In genomic region chr11:80109031-80109430, GRCh38 we compare ENCODE assay signal across 25 cellular contexts.
"Had no signal": no experiment of that assay in that cellular context is flagged by ENCODE, and none has a peak within 500 bp of the region (broad histone marks: within the 10 kb centered on the region; RNA-seq: fewer than 3 reads in every experiment).

No MANE protein-coding gene starts in this region.

- H3K27ac ChIP-seq: ascending aorta, colonic mucosa, esophagus squamous epithelium, gastroesophageal sphincter, sigmoid colon, transverse colon had no signal

- H3K4me1 Mint-ChIP-seq: activated T-helper 17 cell treated with anti-CD3 and anti-CD28 coated beads, Interleukin-2, amount 50 U/mL, for 72 hours; central memory CD8-positive, alpha-beta T cell; mesothelial cell of epicardium; nephron progenitor cell; stimulated activated naive B cell treated with anti-CD40 and anti-IgM and Interleukin-4, amounts not matched to agents 10 μg/mL and 1 μg/mL and 100 μg/mL, for 72 hours had no signal

- H3K4me3 ChIP-seq: ascending aorta, colonic mucosa, esophagus squamous epithelium, gastroesophageal sphincter, lung, sigmoid colon, transverse colon had no signal

- H3K27me3 Mint-ChIP-seq: activated T-cell treated with anti-CD3 and anti-CD28 coated beads, Interleukin-2, amount 50 U/mL, for 24 hours; activated T-helper 17 cell treated with anti-CD3 and anti-CD28 coated beads, Interleukin-2, amount 50 U/mL, for 72 hours; central memory CD8-positive, alpha-beta T cell; stimulated activated naive B cell treated with anti-CD40 and anti-IgM and Interleukin-4, amounts not matched to agents 10 μg/mL and 1 μg/mL and 100 μg/mL, for 72 hours had no signal

- H3K36me3 Mint-ChIP-seq: activated naive CD4-positive, alpha-beta T cell treated with anti-CD3 and anti-CD28 coated beads, Interleukin-2, amount 50 U/mL, for 72 hours; mesothelial cell of epicardium; stimulated activated naive B cell treated with anti-CD40 and anti-IgM and Interleukin-4, amounts not matched to agents 10 μg/mL and 1 μg/mL and 100 μg/mL, for 72 hours had no signal

- H3K4me1 ChIP-seq: ascending aorta, colonic mucosa, esophagus squamous epithelium, gastroesophageal sphincter, sigmoid colon, transverse colon had no signal

- H3K36me3 ChIP-seq: ascending aorta, colonic mucosa, esophagus squamous epithelium, gastroesophageal sphincter, sigmoid colon, transverse colon had no signal

- H3K4me3 Mint-ChIP-seq: activated T-cell treated with anti-CD3 and anti-CD28 coated beads, Interleukin-2, amount 50 U/mL, for 24 hours; activated T-helper 17 cell treated with anti-CD3 and anti-CD28 coated beads, Interleukin-2, amount 50 U/mL, for 72 hours; central memory CD8-positive, alpha-beta T cell; mesothelial cell of epicardium; nephron progenitor cell; stimulated activated naive B cell treated with anti-CD40 and anti-IgM and Interleukin-4, amounts not matched to agents 10 μg/mL and 1 μg/mL and 100 μg/mL, for 72 hours; T-helper 2 cell treated with Interferon-gamma antibody and Interleukin-4, amounts not matched to agents 5 μg/mL and 100 μg/mL, for 36 hours had no signal

- H3K27me3 ChIP-seq: ascending aorta, colonic mucosa, esophagus squamous epithelium, gastroesophageal sphincter, sigmoid colon, transverse colon had no signal

- H3K27ac Mint-ChIP-seq: activated naive CD4-positive, alpha-beta T cell treated with anti-CD3 and anti-CD28 coated beads, Interleukin-2, amount 50 U/mL, for 72 hours; activated T-cell treated with anti-CD3 and anti-CD28 coated beads, Interleukin-2, amount 50 U/mL, for 24 hours; activated T-helper 17 cell treated with anti-CD3 and anti-CD28 coated beads, Interleukin-2, amount 50 U/mL, for 72 hours; mesothelial cell of epicardium; nephron progenitor cell; stimulated activated naive B cell treated with anti-CD40 and anti-IgM and Interleukin-4, amounts not matched to agents 10 μg/mL and 1 μg/mL and 100 μg/mL, for 72 hours; T-helper 2 cell treated with Interferon-gamma antibody and Interleukin-4, amounts not matched to agents 5 μg/mL and 100 μg/mL, for 36 hours had no signal

- DNase-seq: activated CD4-positive, alpha-beta T cell treated with anti-CD3 and anti-CD28 coated beads, Interleukin-2, amount 50 U/mL, for 4 hours; activated CD8-positive, alpha-beta memory T cell treated with anti-CD3 and anti-CD28 coated beads for 24 hours; activated CD8-positive, alpha-beta memory T cell treated with anti-CD3 and anti-CD28 coated beads, Interleukin-2, amount 50 U/mL, for 4 hours; activated T-cell treated with anti-CD3 and anti-CD28 coated beads, Interleukin-2, amount 50 U/mL, for 24 hours; colonic mucosa; esophagus squamous epithelium; head of caudate nucleus; hypothalamus; islet precursor cell; nephron progenitor cell; nucleus accumbens; sigmoid colon; stimulated activated CD4-positive, alpha-beta T cell treated with anti-CD3 and anti-CD28 coated beads, Interleukin-2, amount 100 ng/mL, for 48 hours; stimulated activated CD8-positive, alpha-beta memory T cell treated with anti-CD3 and anti-CD28 coated beads, Interleukin-4, amount 100 ng/mL, for 48 hours; stimulated activated naive B cell treated with anti-CD40 and anti-IgM and Interleukin-4, amounts not matched to agents 10 μg/mL and 1 μg/mL and 100 μg/mL, for 72 hours; transverse colon had no signal

- H3K9me3 ChIP-seq: ascending aorta, colonic mucosa, esophagus squamous epithelium, gastroesophageal sphincter, sigmoid colon, transverse colon had no signal

- ATAC-seq: activated naive CD4-positive, alpha-beta T cell treated with anti-CD3 and anti-CD28 coated beads, Interleukin-2, amount 50 U/mL, for 72 hours; activated T-helper 17 cell treated with anti-CD3 and anti-CD28 coated beads, Interleukin-2, amount 50 U/mL, for 72 hours; gastroesophageal sphincter; left lobe of liver; stimulated activated naive B cell treated with anti-CD40 and anti-IgM and Interleukin-4, amounts not matched to agents 10 μg/mL and 1 μg/mL and 100 μg/mL, for 72 hours had no signal
